ENCODE assay signal across 19 cellular contexts in genomic region chrX:13650318-13650717, GRCh38. TPM values are rescaled to one million over a fixed set of nuclear protein-coding genes. Genes with fewer than 3 reads are reported as not detected.
DNase-seq lines count a peak whose midpoint lies in the region; ATAC-seq and TF ChIP-seq lines count a peak whose summit lies in the region.
"Had no signal": no experiment of that assay in that cellular context is flagged by ENCODE, and none has a peak within 500 bp of the region (broad histone marks: within the 10 kb centered on the region; RNA-seq: fewer than 3 reads in every experiment).

No MANE protein-coding gene starts in this region.

- H3K9me3 ChIP-seq in left ventricle myocardium inferior (replicated peaks): no peaks in the 10 kb centered on the region
- H3K9me3 ChIP-seq: BLaER1 had no signal

- H3K27me3 ChIP-seq in left ventricle myocardium inferior (ENCODE audit: low read depth): no peaks in the 10 kb centered on the region

- H3K27me3 Mint-ChIP-seq in chondrocyte (ENCODE audit: low read depth): no peaks in the 10 kb centered on the region
- H3K27me3 Mint-ChIP-seq in nephron (ENCODE audit: low read depth): no peaks in the 10 kb centered on the region
- H3K27me3 Mint-ChIP-seq: B cell; CD4-positive, CD25-positive, alpha-beta regulatory T cell had no signal

- peak overlapping the region; percentile 46 for H3K27ac ChIP-seq in left ventricle myocardium inferior (replicated peaks)
- H3K27ac ChIP-seq: 22Rv1, BLaER1, C4-2B had no signal

- TF ChIP-seq CTCF in left ventricle myocardium inferior (IDR thresholded peaks at IDR 0.05; ENCODE audit: borderline replicate concordance) (no peak), chondrocyte (IDR thresholded peaks at IDR 0.05) (no peak), nephron (IDR thresholded peaks at IDR 0.05; ENCODE audit: unreplicated experiment in 3 of 3) (no peak)

- intact Hi-C loops in left ventricle myocardium inferior (cut with micrococcal nuclease) (loop anchor here (5.0 to 10.0 kb wide), 2 partner anchors 94 to 382 kb away; no protein-coding TSS in a partner anchor), left ventricle myocardium superior (cut with micrococcal nuclease) (no loop called here), sciatic nerve (cut with DNase I) (no loop called here)

- peaks cover 26% of the 10 kb centered on the region for H3K4me1 Mint-ChIP-seq in chondrocyte (ENCODE audit: low read depth)
- peaks cover 38% of the 10 kb centered on the region for H3K4me1 Mint-ChIP-seq in nephron

- H3K9me3 Mint-ChIP-seq in chondrocyte (ENCODE audit: low read depth) (no peaks in the 10 kb centered on the region), nephron (no peaks in the 10 kb centered on the region)
- H3K9me3 Mint-ChIP-seq: CD4-positive, CD25-positive, alpha-beta regulatory T cell; CD8-positive, alpha-beta T cell had no signal

- H3K4me1 ChIP-seq in left ventricle myocardium inferior: peaks cover 22% of the 10 kb centered on the region

- ATAC-seq in left ventricle myocardium superior (no peak), HG03280 (IDR thresholded peaks at IDR 0.05; ENCODE audit: unreplicated experiment) (no peak), sciatic nerve (no peak)
- ATAC-seq: CD8-positive, alpha-beta T cell had no signal

- no peaks in the 10 kb centered on the region for H3K36me3 Mint-ChIP-seq in chondrocyte (ENCODE audit: low read depth)
- no peaks in the 10 kb centered on the region for H3K36me3 Mint-ChIP-seq in nephron (ENCODE audit: low read depth)

- DNase-seq in left ventricle myocardium inferior (no peak), left ventricle myocardium superior (no peak), chondrocyte (ENCODE audit: low spot score) (no peak), iPS-NIHi11 (ENCODE audit: low spot score) (no peak), GM19238 (ENCODE audit: insufficient read length, low spot score) (no peak), sciatic nerve (ENCODE audit: low spot score) (no peak)
- DNase-seq: CD4-positive, CD25-positive, alpha-beta regulatory T cell; CD8-positive, alpha-beta T cell; DMS 273 treated with DMSO at 0.1 percent for 48 hours; DMS79 treated with DMSO at 0.1 percent for 48 hours; GF-D8; H7; HCEC 1CT had no signal

- H3K36me3 ChIP-seq in left ventricle myocardium inferior: no peaks in the 10 kb centered on the region
- H3K36me3 ChIP-seq: BLaER1 had no signal

- no peak overlapping the region for H3K4me3 Mint-ChIP-seq in chondrocyte (ENCODE audit: unreplicated experiment)
- no peak overlapping the region for H3K4me3 Mint-ChIP-seq in nephron
- H3K4me3 Mint-ChIP-seq: B cell; CD8-positive, alpha-beta T cell had no signal

- H3K4me3 ChIP-seq in left ventricle myocardium inferior: no peak overlapping the region
- H3K4me3 ChIP-seq: BLaER1 had no signal

- peak overlapping the region; percentile 5 for H3K27ac Mint-ChIP-seq in chondrocyte (ENCODE audit: unreplicated experiment)
- H3K27ac Mint-ChIP-seq in nephron: peak overlapping the region; percentile 90 to 95 (median 92)
- H3K27ac Mint-ChIP-seq: B cell; CD4-positive, CD25-positive, alpha-beta regulatory T cell; CD8-positive, alpha-beta T cell had no signal

RNA-seq across cellular contexts. Expression of gene TCEANC, which starts 2.6 kb away (rescaled TPM):
- total RNA-seq in left ventricle myocardium inferior (7.9 TPM), left ventricle myocardium superior (5.9 TPM), chondrocyte (2.0 to 3.2 TPM (median 2.5 TPM) in 3 replicates), sciatic nerve (10.9 TPM)

RNA-seq across cellular contexts. Expression of gene RAB9A, which starts 38.6 kb away (rescaled TPM):
- total RNA-seq in left ventricle myocardium inferior (22.2 TPM), left ventricle myocardium superior (25.1 TPM), chondrocyte (18.8 to 31.3 TPM (median 29.2 TPM) in 3 replicates), sciatic nerve (27.2 TPM)
